2 cellular contexts compared by ENCODE assay signal in the genomic region with DNA sequence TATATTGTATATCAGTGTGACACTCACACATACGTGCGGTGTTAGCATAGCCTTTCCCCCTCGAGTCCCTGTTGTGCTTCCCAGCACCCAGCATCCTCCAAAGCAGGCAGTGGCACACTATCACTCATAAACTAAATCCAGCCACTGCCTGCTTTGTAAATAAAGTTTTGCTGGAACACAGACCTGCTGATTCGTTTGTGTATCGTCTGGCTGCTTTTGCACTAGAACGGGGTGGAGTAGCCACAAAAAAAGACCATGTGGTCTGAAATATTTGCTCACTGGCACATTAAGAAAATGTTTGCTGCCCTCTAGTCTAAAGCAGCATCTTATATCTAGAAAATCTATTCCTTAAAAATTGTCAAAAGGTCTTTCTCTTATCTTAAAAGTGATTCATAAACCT.
TF ChIP-seq lines count a peak whose summit lies in the region.

No MANE protein-coding gene starts in this region.

TF ChIP-seq in IMR-90, 13 proteins besides CTCF, POLR2A, EP300 and RAD21:
- no peak for TF ChIP-seq FOS (IDR thresholded peaks at IDR 0.05; ENCODE audit: low read depth, low read length)
- no peak for TF ChIP-seq MAZ (IDR thresholded peaks at IDR 0.05; ENCODE audit: borderline replicate concordance, low read depth, low read length)
- TF ChIP-seq RCOR1 (IDR thresholded peaks at IDR 0.05; ENCODE audit: insufficient replicate concordance, low read length), result no peak
- TF ChIP-seq SMC3 (IDR thresholded peaks at IDR 0.05; ENCODE audit: low read depth, low read length), result no peak
- TF ChIP-seq MXI1 (IDR thresholded peaks at IDR 0.05; ENCODE audit: borderline replicate concordance, low read depth, low read length), result no peak
- no peak for TF ChIP-seq CEBPB (IDR thresholded peaks at IDR 0.05; ENCODE audit: low read depth, low read length)
- TF ChIP-seq BHLHE40 (IDR thresholded peaks at IDR 0.05; ENCODE audit: low read depth, low read length), result no peak
- TF ChIP-seq, protein P1, sequence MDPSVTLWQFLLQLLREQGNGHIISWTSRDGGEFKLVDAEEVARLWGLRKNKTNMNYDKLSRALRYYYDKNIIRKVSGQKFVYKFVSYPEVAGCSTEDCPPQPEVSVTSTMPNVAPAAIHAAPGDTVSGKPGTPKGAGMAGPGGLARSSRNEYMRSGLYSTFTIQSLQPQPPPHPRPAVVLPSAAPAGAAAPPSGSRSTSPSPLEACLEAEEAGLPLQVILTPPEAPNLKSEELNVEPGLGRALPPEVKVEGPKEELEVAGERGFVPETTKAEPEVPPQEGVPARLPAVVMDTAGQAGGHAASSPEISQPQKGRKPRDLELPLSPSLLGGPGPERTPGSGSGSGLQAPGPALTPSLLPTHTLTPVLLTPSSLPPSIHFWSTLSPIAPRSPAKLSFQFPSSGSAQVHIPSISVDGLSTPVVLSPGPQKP (IDR thresholded peaks at IDR 0.05; ENCODE audit: borderline replicate concordance, low read depth, low read length), result no peak
- no peak for TF ChIP-seq NFE2L2 (IDR thresholded peaks at IDR 0.05; ENCODE audit: low read depth, low read length)
- TF ChIP-seq CHD1 (IDR thresholded peaks at IDR 0.05; ENCODE audit: low read depth, low read length), result no peak
- no peak for TF ChIP-seq MAFK (IDR thresholded peaks at IDR 0.05; ENCODE audit: low read depth, low read length)

TF ChIP-seq in K562, 482 proteins besides CTCF, POLR2A, EP300 and RAD21:
- TF ChIP-seq, protein P2, sequence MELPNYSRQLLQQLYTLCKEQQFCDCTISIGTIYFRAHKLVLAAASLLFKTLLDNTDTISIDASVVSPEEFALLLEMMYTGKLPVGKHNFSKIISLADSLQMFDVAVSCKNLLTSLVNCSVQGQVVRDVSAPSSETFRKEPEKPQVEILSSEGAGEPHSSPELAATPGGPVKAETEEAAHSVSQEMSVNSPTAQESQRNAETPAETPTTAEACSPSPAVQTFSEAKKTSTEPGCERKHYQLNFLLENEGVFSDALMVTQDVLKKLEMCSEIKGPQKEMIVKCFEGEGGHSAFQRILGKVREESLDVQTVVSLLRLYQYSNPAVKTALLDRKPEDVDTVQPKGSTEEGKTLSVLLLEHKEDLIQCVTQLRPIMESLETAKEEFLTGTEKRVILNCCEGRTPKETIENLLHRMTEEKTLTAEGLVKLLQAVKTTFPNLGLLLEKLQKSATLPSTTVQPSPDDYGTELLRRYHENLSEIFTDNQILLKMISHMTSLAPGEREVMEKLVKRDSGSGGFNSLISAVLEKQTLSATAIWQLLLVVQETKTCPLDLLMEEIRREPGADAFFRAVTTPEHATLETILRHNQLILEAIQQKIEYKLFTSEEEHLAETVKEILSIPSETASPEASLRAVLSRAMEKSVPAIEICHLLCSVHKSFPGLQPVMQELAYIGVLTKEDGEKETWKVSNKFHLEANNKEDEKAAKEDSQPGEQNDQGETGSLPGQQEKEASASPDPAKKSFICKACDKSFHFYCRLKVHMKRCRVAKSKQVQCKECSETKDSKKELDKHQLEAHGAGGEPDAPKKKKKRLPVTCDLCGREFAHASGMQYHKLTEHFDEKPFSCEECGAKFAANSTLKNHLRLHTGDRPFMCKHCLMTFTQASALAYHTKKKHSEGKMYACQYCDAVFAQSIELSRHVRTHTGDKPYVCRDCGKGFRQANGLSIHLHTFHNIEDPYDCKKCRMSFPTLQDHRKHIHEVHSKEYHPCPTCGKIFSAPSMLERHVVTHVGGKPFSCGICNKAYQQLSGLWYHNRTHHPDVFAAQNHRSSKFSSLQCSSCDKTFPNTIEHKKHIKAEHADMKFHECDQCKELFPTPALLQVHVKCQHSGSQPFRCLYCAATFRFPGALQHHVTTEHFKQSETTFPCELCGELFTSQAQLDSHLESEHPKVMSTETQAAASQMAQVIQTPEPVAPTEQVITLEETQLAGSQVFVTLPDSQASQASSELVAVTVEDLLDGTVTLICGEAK (IDR thresholded peaks at IDR 0.05), result peak; percentile 35; the same call in 1 of the 2 replicates
- TF ChIP-seq, protein P2 (CRISPR knock-in tag; IDR thresholded peaks at IDR 0.05), result no peak
- TF ChIP-seq, protein P3, sequence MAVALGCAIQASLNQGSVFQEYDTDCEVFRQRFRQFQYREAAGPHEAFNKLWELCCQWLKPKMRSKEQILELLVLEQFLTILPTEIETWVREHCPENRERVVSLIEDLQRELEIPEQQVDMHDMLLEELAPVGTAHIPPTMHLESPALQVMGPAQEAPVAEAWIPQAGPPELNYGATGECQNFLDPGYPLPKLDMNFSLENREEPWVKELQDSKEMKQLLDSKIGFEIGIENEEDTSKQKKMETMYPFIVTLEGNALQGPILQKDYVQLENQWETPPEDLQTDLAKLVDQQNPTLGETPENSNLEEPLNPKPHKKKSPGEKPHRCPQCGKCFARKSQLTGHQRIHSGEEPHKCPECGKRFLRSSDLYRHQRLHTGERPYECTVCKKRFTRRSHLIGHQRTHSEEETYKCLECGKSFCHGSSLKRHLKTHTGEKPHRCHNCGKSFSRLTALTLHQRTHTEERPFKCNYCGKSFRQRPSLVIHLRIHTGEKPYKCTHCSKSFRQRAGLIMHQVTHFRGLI (CRISPR knock-in tag; IDR thresholded peaks at IDR 0.05), result no peak
